ENCODE assay signal across 14 cellular contexts in the genomic region with DNA sequence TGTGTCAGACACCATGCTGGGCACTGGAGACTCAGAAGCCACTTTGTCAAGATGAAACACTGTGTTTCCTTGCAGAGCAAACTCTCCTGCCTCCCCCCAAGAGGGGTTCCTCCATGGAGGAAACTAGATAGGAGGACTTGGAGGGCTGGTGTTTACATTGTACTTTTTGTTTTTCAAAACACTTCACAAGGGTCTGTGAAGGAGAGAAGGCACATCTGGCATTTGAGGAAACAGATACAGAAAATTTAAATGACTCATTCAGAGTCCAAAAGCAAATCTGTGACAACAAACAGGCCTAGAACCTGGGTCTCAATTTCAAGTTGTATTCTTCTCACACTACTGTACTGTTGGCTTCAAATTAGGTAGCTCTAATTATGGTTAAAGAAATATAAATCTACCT. TPM values are rescaled to one million over a fixed set of nuclear protein-coding genes. Genes with fewer than 3 reads are reported as not detected.
DNase-seq lines count a peak whose midpoint lies in the region; ATAC-seq and TF ChIP-seq lines count a peak whose summit lies in the region.
"Had no signal": no experiment of that assay in that cellular context is flagged by ENCODE, and none has a peak within 500 bp of the region (broad histone marks: within the 10 kb centered on the region; RNA-seq: fewer than 3 reads in every experiment).

No MANE protein-coding gene starts in this region.

- TF ChIP-seq CTCF in endothelial cell (IDR thresholded peaks at IDR 0.05; ENCODE audit: unreplicated experiment) = no peak

- H3K27ac Mint-ChIP-seq in endothelial cell (ENCODE audit: unreplicated experiment) = peak overlapping the region; percentile 98
- H3K27ac Mint-ChIP-seq in naive thymus-derived CD4-positive, alpha-beta T cell = no peak overlapping the region
- H3K27ac Mint-ChIP-seq: CD4-positive, alpha-beta memory T cell had no signal

- H3K36me3 ChIP-seq in naive thymus-derived CD4-positive, alpha-beta T cell (ENCODE audit: control insufficient read depth in 2 of 3, insufficient read depth in 3 of 3, low read length in 3 of 3) = no peaks in the 10 kb centered on the region
- H3K36me3 ChIP-seq: SJSA1 had no signal

- DNase-seq in H4 (ENCODE audit: low spot score) (peak; percentile 34), NCI-H2171 treated with DMSO at 0.1 percent for 48 hours (lab: John Stamatoyannopoulos, UW) (peak; percentile 90), endothelial cell (ENCODE audit: low spot score) (peak; percentile 19), pulmonary artery endothelial cell (ENCODE audit: low read depth, low spot score) (peak; percentile 54)
- DNase-seq in naive thymus-derived CD4-positive, alpha-beta T cell = no peak
- DNase-seq: anterior cingulate cortex; CD4-positive, alpha-beta memory T cell; left colon; NCI-H748 treated with DMSO at 0.1 percent for 48 hours had no signal

- H3K4me1 ChIP-seq in naive thymus-derived CD4-positive, alpha-beta T cell (ENCODE audit: control insufficient read depth in 2 of 2, insufficient read depth in 2 of 2, low read length in 2 of 2) = no peaks in the 10 kb centered on the region

- no peak for ATAC-seq in naive thymus-derived CD4-positive, alpha-beta T cell
- no peak for ATAC-seq in GM18907 (IDR thresholded peaks at IDR 0.05; ENCODE audit: unreplicated experiment)
- ATAC-seq in HG03442 (IDR thresholded peaks at IDR 0.05; ENCODE audit: unreplicated experiment) = no peak
- ATAC-seq: left colon had no signal

- H3K36me3 Mint-ChIP-seq in endothelial cell (ENCODE audit: low read depth, unreplicated experiment) = peaks cover 5% of the 10 kb centered on the region
- H3K36me3 Mint-ChIP-seq in naive thymus-derived CD4-positive, alpha-beta T cell = peaks cover 0 to 9% (median 4%) of the 10 kb centered on the region in 5 donors
- H3K36me3 Mint-ChIP-seq: CD4-positive, alpha-beta memory T cell had no signal

- CTCF ChIA-PET in naive thymus-derived CD4-positive, alpha-beta T cell (lab: Charles Lee) = no interaction called here

- POLR2A ChIA-PET in naive thymus-derived CD4-positive, alpha-beta T cell (lab: Charles Lee) = no interaction called here

- H3K9me3 ChIP-seq in naive thymus-derived CD4-positive, alpha-beta T cell (ENCODE audit: control insufficient read depth in 2 of 3, low read length in 3 of 3) = no peaks in the 10 kb centered on the region
- H3K9me3 ChIP-seq: SJSA1 had no signal

- H3K4me3 Mint-ChIP-seq in endothelial cell (ENCODE audit: unreplicated experiment) = no peak overlapping the region
- no peak overlapping the region for H3K4me3 Mint-ChIP-seq in naive thymus-derived CD4-positive, alpha-beta T cell
- H3K4me3 Mint-ChIP-seq: CD4-positive, alpha-beta memory T cell; neural crest cell had no signal

- H3K27me3 ChIP-seq in naive thymus-derived CD4-positive, alpha-beta T cell (ENCODE audit: control insufficient read depth in 2 of 2, insufficient read depth in 2 of 2, low read length in 2 of 2) = no peaks in the 10 kb centered on the region
- H3K27me3 ChIP-seq: SJSA1 had no signal

- no peak overlapping the region for H3K4me3 ChIP-seq in naive thymus-derived CD4-positive, alpha-beta T cell (ENCODE audit: low read length)
- H3K4me3 ChIP-seq: SJSA1, skin epidermis had no signal

- no peaks in the 10 kb centered on the region for H3K9me3 Mint-ChIP-seq in endothelial cell (ENCODE audit: unreplicated experiment)
- H3K9me3 Mint-ChIP-seq in naive thymus-derived CD4-positive, alpha-beta T cell = peaks cover 0 to 19% (median 6%) of the 10 kb centered on the region in 11 donors

- intact Hi-C loops in naive thymus-derived CD4-positive, alpha-beta T cell (cut with micrococcal nuclease) = no loop called here

- H3K4me1 Mint-ChIP-seq in endothelial cell (ENCODE audit: unreplicated experiment) = peaks cover 18% of the 10 kb centered on the region
- peaks cover 0 to 9% (median 4%) of the 10 kb centered on the region in 7 donors for H3K4me1 Mint-ChIP-seq in naive thymus-derived CD4-positive, alpha-beta T cell

- H3K27me3 Mint-ChIP-seq in endothelial cell (ENCODE audit: unreplicated experiment) = no peaks in the 10 kb centered on the region
- no peaks in the 10 kb centered on the region for H3K27me3 Mint-ChIP-seq in naive thymus-derived CD4-positive, alpha-beta T cell
- H3K27me3 Mint-ChIP-seq: CD4-positive, alpha-beta memory T cell had no signal

- H3K27ac ChIP-seq in naive thymus-derived CD4-positive, alpha-beta T cell (ENCODE audit: low read depth, low read length) = no peak overlapping the region
- H3K27ac ChIP-seq: SJSA1, skin epidermis had no signal

RNA-seq across cellular contexts. Expression of gene CDKL1, which starts 6.8 kb away (rescaled TPM):
- total RNA-seq in H4 (2014; rRNA removed; shearing (Covaris generic)) = 2.5 and 4.9 TPM in 2 replicates
- 19.0 TPM for total RNA-seq in endothelial cell (ENCODE audit: unreplicated experiment)
- 19.9 and 45.8 TPM in 2 replicates for total RNA-seq in pulmonary artery endothelial cell
- total RNA-seq in naive thymus-derived CD4-positive, alpha-beta T cell = 10 to 100 TPM in 1 of 5 experiments, 1 to 10 TPM in 4; 2.6 to 14.8 (median 4.9) TPM
- 1 to 10 TPM; 2.0 to 7.1 TPM for polyA plus RNA-seq in naive thymus-derived CD4-positive, alpha-beta T cell

Comparison
In these comparisons a context has a peak if more than half of its experiments do, and no peak if none do; other contexts are left out.
1. DNase-seq: peak in H4 (single experiment), NCI-H2171 treated with DMSO at 0.1 percent for 48 hours (single experiment), endothelial cell (single experiment) and pulmonary artery endothelial cell (single experiment); none in naive thymus-derived CD4-positive, alpha-beta T cell (0 of 9).